8 cellular contexts compared by ENCODE assay signal in the genomic region with DNA sequence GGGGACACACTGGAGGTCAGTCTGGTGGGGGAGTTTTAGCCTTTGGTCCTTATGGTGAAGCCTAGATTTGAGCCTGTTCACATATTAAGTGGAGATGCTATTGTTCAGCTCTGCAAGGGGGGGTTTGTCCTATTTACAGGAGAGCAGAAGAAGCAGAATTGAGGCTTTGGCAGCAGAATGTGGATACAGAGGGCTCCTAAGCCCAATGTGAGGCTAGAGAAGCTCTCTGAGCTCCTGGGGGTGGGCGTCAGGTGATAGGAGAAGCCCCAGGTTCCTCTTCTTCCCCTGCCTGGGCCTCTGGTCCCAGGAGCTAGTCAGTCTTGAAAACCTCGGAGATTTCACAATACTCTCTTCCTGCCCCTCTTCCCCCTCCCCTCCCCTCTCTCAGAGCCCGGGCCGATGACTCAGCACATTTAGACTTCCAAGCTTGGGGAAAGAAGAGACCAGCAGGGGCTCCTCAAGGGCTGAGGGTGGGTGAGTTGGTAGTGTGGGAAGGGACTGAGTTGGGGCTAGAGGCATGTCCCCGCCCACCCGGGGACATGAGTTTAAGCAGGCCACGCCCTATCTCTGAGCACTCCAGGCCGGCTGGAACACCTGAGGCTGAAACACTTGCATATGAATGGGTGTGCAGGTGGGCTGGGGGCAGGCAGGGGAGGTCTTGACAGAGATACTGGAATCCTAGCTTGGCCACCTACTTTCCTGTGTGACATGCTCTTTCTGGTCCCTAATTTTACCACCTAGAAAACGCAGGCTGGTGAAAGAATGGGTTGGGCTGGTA. TPM values are rescaled to one million over a fixed set of nuclear protein-coding genes. Genes with fewer than 3 reads are reported as not detected.
DNase-seq lines count a peak whose midpoint lies in the region; ATAC-seq and TF ChIP-seq lines count a peak whose summit lies in the region.

No MANE protein-coding gene starts in this region.

- peaks cover 8 to 45% (median 10%) of the 10 kb centered on the region in 3 donors for H3K36me3 ChIP-seq in esophagus squamous epithelium
- H3K36me3 ChIP-seq in mucosa of stomach (ENCODE audit: control insufficient read depth, insufficient read depth, low read length), result no peaks in the 10 kb centered on the region

- H3K27me3 ChIP-seq in esophagus squamous epithelium (no peaks in the 10 kb centered on the region), mucosa of stomach (ENCODE audit: control insufficient read depth, insufficient read depth, low read length) (no peaks in the 10 kb centered on the region)

- H3K4me3 ChIP-seq in esophagus squamous epithelium (peak overlapping the region in 3 of 4 donors; percentile 25 to 83 (median 82)), mucosa of stomach (ENCODE audit: low read length) (no peak overlapping the region)

- peak in 1 of 4 donors; percentile 18 for TF ChIP-seq POLR2A in esophagus squamous epithelium (IDR thresholded peaks at IDR 0.05)

- no peak for TF ChIP-seq CTCF in esophagus squamous epithelium (IDR thresholded peaks at IDR 0.05)

- intact Hi-C loops in esophagus squamous epithelium (cut with DNase I), result no loop called here

- H3K9ac ChIP-seq in mucosa of stomach (ENCODE audit: low read length), result peak overlapping the region; percentile 22

- DNase-seq in activated gamma-delta T cell treated with Interleukin-2 at 50 U/mL for 16 hours (peak; percentile 14), activated gamma-delta T cell (lab: John Stamatoyannopoulos, UW) (no peak), NOMO-1 treated with dmso at 0.1 percent for 144 hours (lab: John Stamatoyannopoulos, UW; ENCODE audit: unreplicated experiment) (peak; percentile 89), activated T-cell treated with anti-CD3 and anti-CD28 coated beads for 24 hours (ENCODE audit: low read depth) (peak; percentile 19), esophagus squamous epithelium (lab: John Stamatoyannopoulos, UW) (no peak)
- DNase-seq in stimulated activated naive CD4-positive, alpha-beta T cell treated with Interleukin-2 at 50 U/mL for 16 hours (lab: John Stamatoyannopoulos, UW), result peak; percentile 31

- peaks cover 3 to 40% (median 20%) of the 10 kb centered on the region in 3 donors for H3K4me1 ChIP-seq in esophagus squamous epithelium
- H3K4me1 ChIP-seq in mucosa of stomach (ENCODE audit: control insufficient read depth, insufficient read depth, low read length), result peaks cover 16% of the 10 kb centered on the region

- H3K27ac ChIP-seq in esophagus squamous epithelium, result peak overlapping the region; percentile 70 to 99 (median 98)

- 0 to 20% methylated on average over 1 to 7 of the region's 9 CpGs for WGBS in esophagus squamous epithelium, 2 donors

- H3K9me3 ChIP-seq in esophagus squamous epithelium, result no peaks in the 10 kb centered on the region
- no peaks in the 10 kb centered on the region for H3K9me3 ChIP-seq in mucosa of stomach (ENCODE audit: control insufficient read depth, low read length)

- ATAC-seq in GM21786 (IDR thresholded peaks at IDR 0.05; ENCODE audit: unreplicated experiment), result no peak

RNA-seq across cellular contexts. Expression of a gene that starts 3.4 kb away (rescaled TPM):
- total RNA-seq in esophagus squamous epithelium, result 10 to 100 TPM; 24.3 to 48.4 (median 43.1) TPM

RNA-seq across cellular contexts. Expression of a gene that starts 19.0 kb away (rescaled TPM):
- 10 to 100 TPM; 11.7 to 40.3 (median 22.6) TPM for total RNA-seq in esophagus squamous epithelium

RNA-seq across cellular contexts. Expression of a gene that starts 34.0 kb away (rescaled TPM):
- 1 to 10 TPM; 2.3 to 9.5 (median 5.9) TPM for total RNA-seq in esophagus squamous epithelium

RNA-seq across cellular contexts. Expression of a gene that starts 37.7 kb away (rescaled TPM):
- 10 to 100 TPM; 15.4 to 28.4 (median 22.9) TPM for total RNA-seq in esophagus squamous epithelium

RNA-seq across cellular contexts. Expression of a gene that starts 39.9 kb away (rescaled TPM):
- total RNA-seq in esophagus squamous epithelium, result 10 to 100 TPM; 30.1 to 78.0 (median 37.0) TPM

Comparison
In these comparisons a context has a peak if more than half of its experiments do, and no peak if none do; other contexts are left out.
1. DNase-seq: peak in activated gamma-delta T cell treated with Interleukin-2 at 50 U/mL for 16 hours (single experiment), NOMO-1 treated with dmso at 0.1 percent for 144 hours (single experiment), activated T-cell treated with anti-CD3 and anti-CD28 coated beads for 24 hours (single experiment) and stimulated activated naive CD4-positive, alpha-beta T cell treated with Interleukin-2 at 50 U/mL for 16 hours (single experiment); none in activated gamma-delta T cell (single experiment) and esophagus squamous epithelium (single experiment).